19 cellular contexts compared by ENCODE assay signal in genomic region chr6:120771019-120771418, GRCh38.
A peak's percentile ranks its signal among the peaks of the same experiment; 100 is the strongest.
DNase-seq lines count a peak whose midpoint lies in the region; ATAC-seq, FAIRE-seq and TF ChIP-seq lines count a peak whose summit lies in the region.
"Had no signal": no experiment of that assay in that cellular context is flagged by ENCODE, and none has a peak within 500 bp of the region (broad histone marks: within the 10 kb centered on the region; RNA-seq: fewer than 3 reads in every experiment).

No MANE protein-coding gene starts in this region.

- no peaks in the 10 kb centered on the region for H3K9me3 Mint-ChIP-seq in neural progenitor cell
- H3K9me3 Mint-ChIP-seq: H9 had no signal

- dilution Hi-C loops in IMR-90 (cut with HindIII; ENCODE audit: low sequenced_read_pairs, unreplicated experiment): no loop called here

- no peaks in the 10 kb centered on the region for H3K9me1 ChIP-seq in IMR-90 (ENCODE audit: insufficient read depth, low read length)

- no peak overlapping the region for H2BK12ac ChIP-seq in H1 (ENCODE audit: low read depth, low read length)

- no peaks in the 10 kb centered on the region for H3K27me3 ChIP-seq in IMR-90 (ENCODE audit: control insufficient read depth, insufficient read depth, low read length)
- no peaks in the 10 kb centered on the region for H3K27me3 ChIP-seq in H1 (replicated peaks in 1 of 4; ENCODE audit: control insufficient read depth in 3 of 4, extremely low read depth in 1 of 4, insufficient read depth in 3 of 4, low read length in 3 of 4)
- H3K27me3 ChIP-seq in neural progenitor cell: no peaks in the 10 kb centered on the region
- H3K27me3 ChIP-seq in testis: no peaks in the 10 kb centered on the region

- H3K23me2 ChIP-seq in H1 (ENCODE audit: low read depth, low read length): no peaks in the 10 kb centered on the region

- intact Hi-C loops in IMR-90 (cut with micrococcal nuclease) (no loop called here), testis (cut with DNase I; ENCODE audit: low total_unique reads) (no loop called here)

- H2BK15ac ChIP-seq in IMR-90 (ENCODE audit: low read depth, low read length): no peak overlapping the region
- H2BK15ac ChIP-seq in H1 (ENCODE audit: low read length): no peak overlapping the region

- H3F3A ChIP-seq in neural progenitor cell (ENCODE audit: low read depth): no peaks in the 10 kb centered on the region

- FAIRE-seq in A549 (lab: Jason Lieb, UNC) (no peak), H1 (lab: Jason Lieb, UNC) (no peak), D721Med (lab: Jason Lieb, UNC) (no peak)
- FAIRE-seq: G401.6, GM12892 had no signal

- no peak overlapping the region for H4K91ac ChIP-seq in IMR-90 (ENCODE audit: insufficient read depth, low read depth, low read length)
- H4K91ac ChIP-seq in H1 (replicated peaks; ENCODE audit: insufficient read length, low read length): no peak overlapping the region

- H2BK20ac ChIP-seq in IMR-90 (ENCODE audit: low read depth, low read length): no peak overlapping the region
- H2BK20ac ChIP-seq in H1 (ENCODE audit: low read length): no peak overlapping the region

- BruUV-seq in IMR-90 (replicated peaks; lab: Mats Ljungman, UMichigan): no TSS peak

- no peaks in the 10 kb centered on the region for H3K36me3 Mint-ChIP-seq in neural progenitor cell
- H3K36me3 Mint-ChIP-seq: CD4-positive, alpha-beta memory T cell had no signal

- H3K23ac ChIP-seq in IMR-90 (ENCODE audit: low read depth, low read length) (no peak overlapping the region), H1 (ENCODE audit: insufficient read length) (no peak overlapping the region)

- H4K5ac ChIP-seq in IMR-90 (ENCODE audit: low read depth, low read length): no peak overlapping the region
- no peak overlapping the region for H4K5ac ChIP-seq in H1 (ENCODE audit: insufficient read length, low read depth, low read length)

- H3K14ac ChIP-seq in IMR-90 (replicated peaks; ENCODE audit: low read depth, low read length) (no peak overlapping the region), H1 (ENCODE audit: insufficient read length) (no peak overlapping the region)

- no peaks in the 10 kb centered on the region for H3K4me1 Mint-ChIP-seq in neural progenitor cell
- H3K4me1 Mint-ChIP-seq: CD4-positive, alpha-beta memory T cell had no signal

- H3K36me3 ChIP-seq in IMR-90 (ENCODE audit: control insufficient read depth, insufficient read depth, low read length) (no peaks in the 10 kb centered on the region), H1 (ENCODE audit: control insufficient read depth in 2 of 4, insufficient read depth in 4 of 4, low read length in 3 of 4) (no peaks in the 10 kb centered on the region), neural progenitor cell (no peaks in the 10 kb centered on the region), testis (ENCODE audit: low read depth, missing control alignments) (no peaks in the 10 kb centered on the region)

- H3K9me3 ChIP-seq in A549 (no peaks in the 10 kb centered on the region), IMR-90 (ENCODE audit: control insufficient read depth, insufficient read depth, low read length) (peaks cover 7% of the 10 kb centered on the region), H1 (ENCODE audit: insufficient read depth in 2 of 2, low read depth in 1 of 2, low read length in 1 of 2) (no peaks in the 10 kb centered on the region), neural progenitor cell (ENCODE audit: low read depth) (no peaks in the 10 kb centered on the region), testis (no peaks in the 10 kb centered on the region)

- H3K79me2 ChIP-seq in H1 (ENCODE audit: control insufficient read depth in 1 of 2, insufficient read depth in 2 of 2, low read length in 2 of 2): no peaks in the 10 kb centered on the region
- no peaks in the 10 kb centered on the region for H3K79me2 ChIP-seq in neural progenitor cell (ENCODE audit: low read depth)

- H2AK9ac ChIP-seq in IMR-90 (replicated peaks; ENCODE audit: low read depth, low read length, poor library complexity): no peak overlapping the region

- H2BK5ac ChIP-seq in IMR-90 (ENCODE audit: low read depth, low read length, poor library complexity, severe bottlenecking) (no peak overlapping the region), H1 (ENCODE audit: low read depth, low read length) (no peak overlapping the region)

- DNase-seq in A549 (ENCODE audit: low read depth in 1 of 2, low spot score in 1 of 2) (no peak), IMR-90 (no peak), H1 (ENCODE audit: low read depth in 1 of 2, low spot score in 2 of 2) (no peak), neural progenitor cell (ENCODE audit: low spot score) (no peak), testis (no peak), D721Med (ENCODE audit: insufficient read length, low spot score) (no peak)
- DNase-seq: 8988T; C1 segment of cervical spinal cord; Calu3; CD4-positive, alpha-beta memory T cell; COR-L47; DMS153; DND-41; GM23248; H9; HFFc6 had no signal

- ATAC-seq in A549 (no peak), IMR-90 (ENCODE audit: low read depth) (no peak), HG03571 (IDR thresholded peaks at IDR 0.05; ENCODE audit: unreplicated experiment) (no peak)

- TF ChIP-seq POLR2A in A549 (IDR thresholded peaks at IDR 0.05; ENCODE audit: low read length): no peak
- no peak for TF ChIP-seq POLR2A in IMR-90 (IDR thresholded peaks at IDR 0.05; ENCODE audit: low read depth, low read length)
- no peak for TF ChIP-seq POLR2A in H1 (IDR thresholded peaks at IDR 0.05; ENCODE audit: control extremely low read depth in 1 of 2, low read depth in 2 of 2, low read length in 2 of 2)
- no peak for TF ChIP-seq POLR2A in testis (IDR thresholded peaks at IDR 0.05)

- H3K79me1 ChIP-seq in IMR-90 (ENCODE audit: low read depth in 1 of 2, low read length in 2 of 2): no peaks in the 10 kb centered on the region
- no peaks in the 10 kb centered on the region for H3K79me1 ChIP-seq in H1 (ENCODE audit: low read depth, low read length)

- H2AFZ ChIP-seq in IMR-90 (replicated peaks; ENCODE audit: low read length, poor library complexity): no peak overlapping the region
- H2AFZ ChIP-seq in H1 (ENCODE audit: low read length): no peak overlapping the region
- peak overlapping the region; percentile 34 for H2AFZ ChIP-seq in neural progenitor cell (replicated peaks)
- H2AFZ ChIP-seq: GM23248 had no signal

- H4K8ac ChIP-seq in IMR-90 (ENCODE audit: low read depth in 2 of 2, low read length in 2 of 2): no peak overlapping the region
- no peak overlapping the region for H4K8ac ChIP-seq in H1 (ENCODE audit: extremely low read depth, insufficient read depth, low read length)

- no peak overlapping the region for H3K4me3 ChIP-seq in A549
- H3K4me3 ChIP-seq in IMR-90 (ENCODE audit: insufficient read depth, low read depth, low read length): no peak overlapping the region
- H3K4me3 ChIP-seq in H1 (ENCODE audit: extremely low read depth in 1 of 4, insufficient read depth in 2 of 4, low read depth in 3 of 4, low read length in 4 of 4): no peak overlapping the region
- H3K4me3 ChIP-seq in neural progenitor cell: no peak overlapping the region
- no peak overlapping the region for H3K4me3 ChIP-seq in testis
- H3K4me3 ChIP-seq: GM23248 had no signal

- H3K4ac ChIP-seq in IMR-90 (ENCODE audit: low read depth, low read length): no peak overlapping the region
- no peak overlapping the region for H3K4ac ChIP-seq in H1 (replicated peaks; ENCODE audit: insufficient read length, low read depth, low read length)

- H3K9ac ChIP-seq in IMR-90 (ENCODE audit: low read depth, low read length) (no peak overlapping the region), H1 (replicated peaks in 1 of 4; ENCODE audit: extremely low read depth in 1 of 4, low read depth in 3 of 4, low read length in 3 of 4) (no peak overlapping the region), neural progenitor cell (no peak overlapping the region)
- H3K9ac ChIP-seq: GM23248 had no signal

- TF ChIP-seq CTCF in A549 (IDR thresholded peaks at IDR 0.05): no peak
- TF ChIP-seq CTCF in IMR-90 (conservative IDR thresholded peaks at IDR 0.05; ENCODE audit: low read depth, low read length): no peak
- no peak for TF ChIP-seq CTCF in H1 (IDR thresholded peaks at IDR 0.05; ENCODE audit: control extremely low read depth in 1 of 3, insufficient read depth in 1 of 3, low read depth in 1 of 3, low read length in 3 of 3)
- TF ChIP-seq CTCF in neural progenitor cell (IDR thresholded peaks at IDR 0.05): no peak
- TF ChIP-seq CTCF in testis (IDR thresholded peaks at IDR 0.05): no peak
- TF ChIP-seq CTCF in D721Med (IDR thresholded peaks at IDR 0.05; ENCODE audit: insufficient read depth, missing control alignments): no peak

- H3K4me2 ChIP-seq in A549 (no peak overlapping the region), IMR-90 (ENCODE audit: low read depth, low read length) (no peak overlapping the region), H1 (ENCODE audit: insufficient read depth in 1 of 2, low read depth in 2 of 2, low read length in 2 of 2) (no peak overlapping the region), neural progenitor cell (no peak overlapping the region)

- H4K20me1 ChIP-seq in IMR-90 (ENCODE audit: insufficient read depth, low read length) (no peaks in the 10 kb centered on the region), H1 (replicated peaks in 1 of 2; ENCODE audit: control insufficient read depth in 1 of 2, insufficient read depth in 2 of 2, low read length in 2 of 2) (no peaks in the 10 kb centered on the region), neural progenitor cell (ENCODE audit: low read depth) (no peaks in the 10 kb centered on the region)

- H3K18ac ChIP-seq in IMR-90 (ENCODE audit: low read depth, low read length): no peak overlapping the region
- H3K18ac ChIP-seq in H1 (ENCODE audit: extremely low read depth, low read length): no peak overlapping the region

- POLR2A ChIA-PET in A549 (lab: Yijun Ruan, JAX) (no interaction called here), IMR-90 (lab: Charles Lee; ENCODE audit: unreplicated experiment) (no interaction called here), H1 (lab: Charles Lee; ENCODE audit: partially characterized antibody) (interaction anchor here (0.7 kb wide), 1 partner anchor 387 kb away, joined by 3 read pairs; no protein-coding TSS in a partner anchor)

- H2AK5ac ChIP-seq in IMR-90 (ENCODE audit: low read depth, low read length) (no peak overlapping the region), H1 (ENCODE audit: low read depth, low read length) (no peak overlapping the region)

- no peaks in the 10 kb centered on the region for H3K27me3 Mint-ChIP-seq in neural progenitor cell (ENCODE audit: insufficient read depth, low read depth)
- H3K27me3 Mint-ChIP-seq: CD4-positive, alpha-beta memory T cell had no signal

- H3K27ac Mint-ChIP-seq in neural progenitor cell: no peak overlapping the region
- H3K27ac Mint-ChIP-seq: CD4-positive, alpha-beta memory T cell; HFFc6 had no signal

- H3K56ac ChIP-seq in IMR-90 (ENCODE audit: extremely low read depth, insufficient read depth, low read length) (no peak overlapping the region), H1 (replicated peaks; ENCODE audit: insufficient read length, low read depth, low read length) (no peak overlapping the region)

- H3K4me1 ChIP-seq in A549 (no peaks in the 10 kb centered on the region), IMR-90 (ENCODE audit: control insufficient read depth, insufficient read depth, low read length) (no peaks in the 10 kb centered on the region), H1 (replicated peaks in 1 of 4; ENCODE audit: control insufficient read depth in 3 of 4, insufficient read depth in 4 of 4, low read length in 3 of 4) (no peaks in the 10 kb centered on the region), neural progenitor cell (no peaks in the 10 kb centered on the region), testis (no peaks in the 10 kb centered on the region)

- in situ Hi-C loops in IMR-90 (cut with MboI; ENCODE audit: low sequenced_read_pairs): no loop called here

- no peak overlapping the region for H3K4me3 Mint-ChIP-seq in neural progenitor cell
- H3K4me3 Mint-ChIP-seq: CD4-positive, alpha-beta memory T cell; H9; HFFc6 had no signal

- TF ChIP-seq EP300 in A549 (IDR thresholded peaks at IDR 0.05) (no peak), H1 (IDR thresholded peaks at IDR 0.05; ENCODE audit: borderline replicate concordance in 1 of 2, low read depth in 2 of 2, low read length in 2 of 2) (no peak)

- TF ChIP-seq RAD21 in A549 (conservative IDR thresholded peaks at IDR 0.05 in 1 of 2, IDR thresholded peaks at IDR 0.05 in 1 of 2) (no peak), IMR-90 (IDR thresholded peaks at IDR 0.05; ENCODE audit: low read length) (no peak), H1 (IDR thresholded peaks at IDR 0.05 in 1 of 2, conservative IDR thresholded peaks at IDR 0.05 in 1 of 2; ENCODE audit: low read depth in 2 of 2, low read length in 2 of 2) (no peak)

- 49% methylated on average over 4 of the region's 4 CpGs for WGBS in A549 (ENCODE audit: missing lambda C conversion rate)
- no CpG with 5 or more reads among the region's 4 CpGs for WGBS in IMR-90 (ENCODE audit: extremely low coverage in 2 of 2, insufficient read length in 1 of 2), 2 experiments
- WGBS in H1 (ENCODE audit: extremely low coverage in 1 of 2, insufficient coverage in 1 of 2, insufficient read length in 1 of 2, insufficient replicate concordance in 2 of 2, low coverage in 1 of 2, low lambda C conversion rate in 2 of 2, missing lambda C conversion rate in 1 of 2), 2 experiments: 94 to 100% methylated on average over 1 to 4 of the region's 4 CpGs
- 73 to 74% methylated on average over 4 of the region's 4 CpGs for WGBS in testis, 2 donors

- no peak overlapping the region for H2BK120ac ChIP-seq in IMR-90 (ENCODE audit: low read depth, low read length)
- no peak overlapping the region for H2BK120ac ChIP-seq in H1 (replicated peaks; ENCODE audit: low read depth, low read length)

- CTCF ChIA-PET in A549 (lab: Yijun Ruan, JAX): no interaction called here
- CTCF ChIA-PET in IMR-90 (lab: Yijun Ruan, JAX): interaction anchor here (1.2 kb wide), 1 partner anchor 11 kb away, joined by 8 read pairs; no protein-coding TSS in a partner anchor
- CTCF ChIA-PET in H1 (lab: Charles Lee; ENCODE audit: partially characterized antibody): interaction anchor here (1.7 kb wide), 1 partner anchor 365 kb away, joined by 6 read pairs; no protein-coding TSS in a partner anchor

- H3K27ac ChIP-seq in A549 (no peak overlapping the region), IMR-90 (ENCODE audit: insufficient read depth, low read length) (no peak overlapping the region), H1 (ENCODE audit: low read depth, low read length) (no peak overlapping the region), neural progenitor cell (no peak overlapping the region), testis (no peak overlapping the region)
- H3K27ac ChIP-seq: GM23248 had no signal

Comparison
In these comparisons a context has a peak if more than half of its experiments do, and no peak if none do; other contexts are left out.
1. Of the 18 proteins assayed by ChIP-seq in both H1 and A549: peak only in H1: none; only in A549: none; in both: MAFK; in neither: 17.